8 cellular contexts compared by ENCODE assay signal in genomic region chr18:44803019-44803650, GRCh38.
DNase-seq lines count a peak whose midpoint lies in the region; ATAC-seq and TF ChIP-seq lines count a peak whose summit lies in the region.

No MANE protein-coding gene starts in this region.

- no peak overlapping the region for H3K4me3 Mint-ChIP-seq in neural progenitor cell

- H3K36me3 ChIP-seq in heart right ventricle (no peaks in the 10 kb centered on the region), neural progenitor cell (no peaks in the 10 kb centered on the region)

- no peaks in the 10 kb centered on the region for H4K20me1 ChIP-seq in neural progenitor cell (ENCODE audit: low read depth)

- intact Hi-C loops in heart right ventricle (cut with DNase I) = loop anchor here in 2 of 10 donors (5.0 kb wide), 1 partner anchor 121 kb away; the partner anchor contains the start of gene SETBP1 (in 2 of the 2)

- 44 to 46% methylated on average over 7 of the region's 7 CpGs for WGBS in heart right ventricle, 2 donors

- H3K4me1 Mint-ChIP-seq in neural progenitor cell = peaks cover 38% of the 10 kb centered on the region

- H3F3A ChIP-seq in neural progenitor cell (ENCODE audit: low read depth) = no peaks in the 10 kb centered on the region

- peak; percentile 64 for DNase-seq in RPMI8226
- DNase-seq in heart right ventricle = peak in 1 of 2 donors; percentile 44
- DNase-seq in skeletal muscle cell (ENCODE audit: low read depth) = peak; percentile 90
- no peak for DNase-seq in neural progenitor cell (ENCODE audit: low spot score)
- no peak for DNase-seq in nucleus accumbens (lab: John Stamatoyannopoulos, UW)

- no peak overlapping the region for H3K4me2 ChIP-seq in neural progenitor cell

- no peaks in the 10 kb centered on the region for H3K79me2 ChIP-seq in neural progenitor cell (ENCODE audit: low read depth)

- H2AFZ ChIP-seq in neural progenitor cell (replicated peaks) = no peak overlapping the region

- H3K9me3 Mint-ChIP-seq in neural progenitor cell = peaks cover 8% of the 10 kb centered on the region

- H3K27ac Mint-ChIP-seq in neural progenitor cell = no peak overlapping the region

- H3K4me3 ChIP-seq in heart right ventricle = no peak overlapping the region
- H3K4me3 ChIP-seq in skeletal muscle cell (ENCODE audit: low read depth, low read length) = no peak overlapping the region
- H3K4me3 ChIP-seq in neural progenitor cell = no peak overlapping the region

- no peak overlapping the region for H3K9ac ChIP-seq in neural progenitor cell

- H3K4me1 ChIP-seq in heart right ventricle (peaks cover 6 to 78% (median 36%) of the 10 kb centered on the region in 9 donors), neural progenitor cell (peaks cover 2% of the 10 kb centered on the region)

- TF ChIP-seq CTCF in heart right ventricle (IDR thresholded peaks at IDR 0.05) (no peak), neural progenitor cell (IDR thresholded peaks at IDR 0.05) (no peak)

- H3K9me3 ChIP-seq in heart right ventricle (no peaks in the 10 kb centered on the region), neural progenitor cell (ENCODE audit: low read depth) (no peaks in the 10 kb centered on the region)

- H3K27me3 Mint-ChIP-seq in neural progenitor cell (ENCODE audit: insufficient read depth, low read depth) = peaks cover 2% of the 10 kb centered on the region

- H3K27ac ChIP-seq in heart right ventricle (peak overlapping the region in 9 of 10 donors; percentile 21 to 67 (median 61)), neural progenitor cell (no peak overlapping the region)

- H3K27me3 ChIP-seq in heart right ventricle = peaks cover 0 to 5% (median 0%) of the 10 kb centered on the region in 7 donors
- H3K27me3 ChIP-seq in neural progenitor cell = no peaks in the 10 kb centered on the region

- ATAC-seq in GM18519 (IDR thresholded peaks at IDR 0.05; ENCODE audit: low FRiP score, unreplicated experiment) (peak; percentile 43), heart right ventricle (peak; percentile 86 to 95 (median 90)), HG03460 (IDR thresholded peaks at IDR 0.05; ENCODE audit: unreplicated experiment) (no peak), GM19395 (IDR thresholded peaks at IDR 0.05; ENCODE audit: unreplicated experiment) (no peak)

- peaks cover 27% of the 10 kb centered on the region for H3K36me3 Mint-ChIP-seq in neural progenitor cell

Comparison
In these comparisons a context has a peak if more than half of its experiments do, and no peak if none do; other contexts are left out.
1. ATAC-seq: peak in GM18519 (single experiment) and heart right ventricle (8 of 8); none in HG03460 (single experiment) and GM19395 (single experiment).
2. DNase-seq: peak in RPMI8226 (single experiment) and skeletal muscle cell (single experiment); none in neural progenitor cell (single experiment) and nucleus accumbens (0 of 56).